ENCODE assay signal across 22 cellular contexts in genomic region chr7:30927040-30927439, GRCh38. TPM values are rescaled to one million over a fixed set of nuclear protein-coding genes. Genes with fewer than 3 reads are reported as not detected.
DNase-seq lines count a peak whose midpoint lies in the region; ATAC-seq lines count a peak whose summit lies in the region.
"Had no signal": no experiment of that assay in that cellular context is flagged by ENCODE, and none has a peak within 500 bp of the region (broad histone marks: within the 10 kb centered on the region; RNA-seq: fewer than 3 reads in every experiment).

No MANE protein-coding gene starts in this region.

- no peaks in the 10 kb centered on the region for H3K4me1 Mint-ChIP-seq in activated CD4-positive, alpha-beta T cell treated with anti-CD3 and anti-CD28 coated beads for 36 hours
- H3K4me1 Mint-ChIP-seq: stimulated activated effector memory CD8-positive, alpha-beta T cell treated with anti-CD3 and anti-CD28 coated beads, Interleukin-12 subunit alpha, Interleukin-12 subunit beta, amount 100 ng/mL, for 72 hours; T-cell had no signal

- H3K4me3 Mint-ChIP-seq in activated CD4-positive, alpha-beta T cell treated with anti-CD3 and anti-CD28 coated beads for 36 hours, result no peak overlapping the region
- H3K4me3 Mint-ChIP-seq: naive thymus-derived CD8-positive, alpha-beta T cell; stimulated activated effector memory CD8-positive, alpha-beta T cell treated with anti-CD3 and anti-CD28 coated beads, Interleukin-12 subunit alpha, Interleukin-12 subunit beta, amount 100 ng/mL, for 72 hours; T-cell had no signal

- intact Hi-C loops in activated CD4-positive, alpha-beta T cell treated with anti-CD3 and anti-CD28 coated beads for 36 hours (cut with DNase I, micrococcal nuclease), result no loop called here
- intact Hi-C loops in posterior vena cava (cut with DNase I), result no loop called here

- peaks cover 5% of the 10 kb centered on the region for H3K9me3 Mint-ChIP-seq in activated CD4-positive, alpha-beta T cell treated with anti-CD3 and anti-CD28 coated beads for 36 hours (ENCODE audit: low read depth)
- H3K9me3 Mint-ChIP-seq: stimulated activated effector memory CD8-positive, alpha-beta T cell treated with anti-CD3 and anti-CD28 coated beads, Interleukin-12 subunit alpha, Interleukin-12 subunit beta, amount 100 ng/mL, for 72 hours had no signal

- no peak overlapping the region for H3K27ac Mint-ChIP-seq in activated CD4-positive, alpha-beta T cell treated with anti-CD3 and anti-CD28 coated beads for 36 hours
- H3K27ac Mint-ChIP-seq: naive thymus-derived CD8-positive, alpha-beta T cell; stimulated activated effector memory CD8-positive, alpha-beta T cell treated with anti-CD3 and anti-CD28 coated beads, Interleukin-12 subunit alpha, Interleukin-12 subunit beta, amount 100 ng/mL, for 72 hours; T-cell had no signal

- POLR2A ChIA-PET in activated CD4-positive, alpha-beta T cell treated with anti-CD3 and anti-CD28 coated beads for 36 hours (lab: Charles Lee), result no interaction called here

- H3K27me3 Mint-ChIP-seq in activated CD4-positive, alpha-beta T cell treated with anti-CD3 and anti-CD28 coated beads for 36 hours, result no peaks in the 10 kb centered on the region
- H3K27me3 Mint-ChIP-seq: T-cell had no signal

- no peak for ATAC-seq in activated CD4-positive, alpha-beta T cell treated with anti-CD3 and anti-CD28 coated beads for 36 hours
- no peak for ATAC-seq in GM19351 (IDR thresholded peaks at IDR 0.05; ENCODE audit: unreplicated experiment)
- ATAC-seq: naive thymus-derived CD8-positive, alpha-beta T cell; stimulated activated effector memory CD8-positive, alpha-beta T cell treated with anti-CD3 and anti-CD28 coated beads, Interleukin-12 subunit alpha, Interleukin-12 subunit beta, amount 100 ng/mL, for 72 hours; T-cell had no signal

- no peaks in the 10 kb centered on the region for H3K36me3 Mint-ChIP-seq in activated CD4-positive, alpha-beta T cell treated with anti-CD3 and anti-CD28 coated beads for 36 hours (ENCODE audit: low read depth)
- H3K36me3 Mint-ChIP-seq: naive thymus-derived CD8-positive, alpha-beta T cell; stimulated activated effector memory CD8-positive, alpha-beta T cell treated with anti-CD3 and anti-CD28 coated beads, Interleukin-12 subunit alpha, Interleukin-12 subunit beta, amount 100 ng/mL, for 72 hours; T-cell had no signal

- peak; percentile 0 for DNase-seq in activated CD4-positive, alpha-beta T cell treated with anti-CD3 and anti-CD28 coated beads for 36 hours
- no peak for DNase-seq in activated CD4-positive, alpha-beta T cell treated with anti-CD3 and anti-CD28 coated beads for 48 hours
- peak; percentile 3 for DNase-seq in HuH-7.5 (ENCODE audit: low spot score)
- peak; percentile 37 for DNase-seq in islet precursor cell
- DNase-seq in posterior vena cava (ENCODE audit: low spot score), result peak; percentile 30
- no peak for DNase-seq in superior temporal gyrus (ENCODE audit: extremely low spot score)
- no peak for DNase-seq in effector CD4-positive, alpha-beta T cell
- DNase-seq: 8988T; activated CD4-positive, alpha-beta T cell treated with anti-CD3 and anti-CD28 coated beads for 4 hours; amniotic stem cell; NCI-H1105; NCI-H2029 treated with DMSO at 0.1 percent for 48 hours; NCI-H446; PC-9; SIG-M5 had no signal

- CTCF ChIA-PET in activated CD4-positive, alpha-beta T cell treated with anti-CD3 and anti-CD28 coated beads for 36 hours (lab: Charles Lee), result no interaction called here

RNA-seq across cellular contexts. Expression of gene AQP1, which starts 15.4 kb away (rescaled TPM):
- under 1 TPM; 0.16 to 0.25 TPM for total RNA-seq in activated CD4-positive, alpha-beta T cell treated with anti-CD3 and anti-CD28 coated beads for 36 hours
- 100 to 1,000 TPM; 388 to 422 TPM for total RNA-seq in posterior vena cava

RNA-seq across cellular contexts. Expression of gene GHRHR, which starts 36.7 kb away (rescaled TPM):
- not detected for total RNA-seq in activated CD4-positive, alpha-beta T cell treated with anti-CD3 and anti-CD28 coated beads for 36 hours
- 1 to 10 TPM in 1 of 2 donors, not detected in 1; 1.2 TPM for total RNA-seq in posterior vena cava
- total RNA-seq: H4; mesenteric fat pad; naive thymus-derived CD8-positive, alpha-beta T cell; PC-9; T-cell; thoracic aorta had no signal

Comparison
In these comparisons a context has a peak if more than half of its experiments do, and no peak if none do; other contexts are left out.
1. DNase-seq: peak in activated CD4-positive, alpha-beta T cell treated with anti-CD3 and anti-CD28 coated beads for 36 hours (single experiment), HuH-7.5 (single experiment), islet precursor cell (single experiment) and posterior vena cava (single experiment); none in activated CD4-positive, alpha-beta T cell treated with anti-CD3 and anti-CD28 coated beads for 48 hours (single experiment), superior temporal gyrus (single experiment) and effector CD4-positive, alpha-beta T cell (single experiment).
2. RNA of gene AQP1, which starts 15.4 kb away (total RNA-seq): 388 to 422 TPM in posterior vena cava; 0.16 to 0.25 TPM in activated CD4-positive, alpha-beta T cell treated with anti-CD3 and anti-CD28 coated beads for 36 hours; every median in the first group is over 100 times any median in the second.